In genomic region chr10:119910689-119911088, GRCh38 we compare ENCODE assay signal across 30 cellular contexts.
"Had no signal": no experiment of that assay in that cellular context is flagged by ENCODE, and none has a peak within 500 bp of the region (broad histone marks: within the 10 kb centered on the region; RNA-seq: fewer than 3 reads in every experiment).

No MANE protein-coding gene starts in this region.

- H3K27me3 Mint-ChIP-seq: progenitor cell of endocrine pancreas; stimulated activated naive B cell treated with anti-CD40 and anti-IgM and Interleukin-4, amounts not matched to agents 10 μg/mL and 1 μg/mL and 100 μg/mL, for 72 hours; stimulated activated naive CD8-positive, alpha-beta T cell treated with anti-CD3 and anti-CD28 coated beads, Interleukin-15, Interleukin-2, amounts not matched to agents 100 ng/mL and 50 ng/mL, for 24 hours had no signal

- H3K9ac ChIP-seq: neural progenitor cell, parathyroid adenoma had no signal

- H3K36me3 Mint-ChIP-seq: natural killer cell had no signal

- H3K4me1 ChIP-seq: neural progenitor cell, parathyroid adenoma, psoas muscle, spleen, stomach, thyroid gland, tibial nerve, upper lobe of left lung, vagina had no signal

- ATAC-seq: natural killer cell; psoas muscle; right cardiac atrium; sciatic nerve; stimulated activated naive B cell treated with anti-CD40 and anti-IgM and Interleukin-4, amounts not matched to agents 10 μg/mL and 1 μg/mL and 100 μg/mL, for 72 hours had no signal

- H2AFZ ChIP-seq: neural progenitor cell, parathyroid adenoma had no signal

- DNase-seq: natural killer cell; occipital lobe; ovary; posterior cingulate gyrus; psoas muscle; right cardiac atrium; spleen; stimulated activated CD4-positive, alpha-beta T cell treated with anti-CD3 and anti-CD28 coated beads, Interleukin-12 subunit alpha, Interleukin-12 subunit beta, amount 100 ng/mL, for 4 hours; stimulated activated CD4-positive, alpha-beta T cell treated with anti-CD3 and anti-CD28 coated beads, Interleukin-1b, Interleukin-23, amount 100 ng/mL, for 48 hours; stimulated activated CD4-positive, alpha-beta T cell treated with anti-CD3 and anti-CD28 coated beads, Interleukin-4, amount 100 ng/mL, for 1 hour; stimulated activated CD4-positive, alpha-beta T cell treated with anti-CD3 and anti-CD28 coated beads, Interleukin-4, amount 100 ng/mL, for 4 hours; stimulated activated CD8-positive, alpha-beta memory T cell treated with anti-CD3 and anti-CD28 coated beads, Interleukin-4, amount 100 ng/mL, for 48 hours; stimulated activated naive B cell treated with anti-CD40 and anti-IgM and Interleukin-4, amounts not matched to agents 10 μg/mL and 1 μg/mL and 100 μg/mL, for 72 hours; stimulated activated naive CD4-positive, alpha-beta T cell treated with Interleukin-2 at 50 U/mL for 16 hours; stomach; thyroid gland; trophoblast cell; upper lobe of left lung had no signal

- H3K4me3 Mint-ChIP-seq: natural killer cell; nephron; neural progenitor cell; stimulated activated naive B cell treated with anti-CD40 and anti-IgM and Interleukin-4, amounts not matched to agents 10 μg/mL and 1 μg/mL and 100 μg/mL, for 72 hours; stimulated activated naive CD8-positive, alpha-beta T cell treated with anti-CD3 and anti-CD28 coated beads, Interleukin-15, Interleukin-2, amounts not matched to agents 100 ng/mL and 50 ng/mL, for 24 hours had no signal

- H3K9me3 Mint-ChIP-seq: natural killer cell; nephron; neural progenitor cell; stimulated activated naive B cell treated with anti-CD40 and anti-IgM and Interleukin-4, amounts not matched to agents 10 μg/mL and 1 μg/mL and 100 μg/mL, for 72 hours; stimulated activated naive CD8-positive, alpha-beta T cell treated with anti-CD3 and anti-CD28 coated beads, Interleukin-15, Interleukin-2, amounts not matched to agents 100 ng/mL and 50 ng/mL, for 24 hours had no signal

- H3K4me1 Mint-ChIP-seq: nephron, neural progenitor cell had no signal

- H3K27me3 ChIP-seq: neural progenitor cell, ovary, spleen, stomach, thyroid gland, tibial nerve, upper lobe of left lung, vagina had no signal

- H3K27ac Mint-ChIP-seq: natural killer cell; nephron; neural progenitor cell; progenitor cell of endocrine pancreas; stimulated activated naive B cell treated with anti-CD40 and anti-IgM and Interleukin-4, amounts not matched to agents 10 μg/mL and 1 μg/mL and 100 μg/mL, for 72 hours; stimulated activated naive CD8-positive, alpha-beta T cell treated with anti-CD3 and anti-CD28 coated beads, Interleukin-15, Interleukin-2, amounts not matched to agents 100 ng/mL and 50 ng/mL, for 24 hours had no signal

- H3K9me3 ChIP-seq: ovary, psoas muscle, spleen, stomach, thoracic aorta, thyroid gland, tibial nerve, upper lobe of left lung, vagina had no signal

- H3K79me2 ChIP-seq: parathyroid adenoma had no signal

- H3K36me3 ChIP-seq: neural progenitor cell, ovary had no signal

- FAIRE-seq: urothelium cell line had no signal

- H3K4me3 ChIP-seq: neural progenitor cell, ovary, psoas muscle, skin epidermis, smooth muscle cell, spleen, stomach, thoracic aorta, thyroid gland, tibial nerve, upper lobe of left lung, vagina had no signal

- H3K27ac ChIP-seq: neural progenitor cell, ovary, parathyroid adenoma, psoas muscle, skin epidermis, spleen, stomach, thoracic aorta, thyroid gland, tibial nerve, upper lobe of left lung, vagina had no signal

- H3K4me2 ChIP-seq: neural progenitor cell, smooth muscle cell had no signal
